34 cellular contexts compared by ENCODE assay signal in the genomic region with DNA sequence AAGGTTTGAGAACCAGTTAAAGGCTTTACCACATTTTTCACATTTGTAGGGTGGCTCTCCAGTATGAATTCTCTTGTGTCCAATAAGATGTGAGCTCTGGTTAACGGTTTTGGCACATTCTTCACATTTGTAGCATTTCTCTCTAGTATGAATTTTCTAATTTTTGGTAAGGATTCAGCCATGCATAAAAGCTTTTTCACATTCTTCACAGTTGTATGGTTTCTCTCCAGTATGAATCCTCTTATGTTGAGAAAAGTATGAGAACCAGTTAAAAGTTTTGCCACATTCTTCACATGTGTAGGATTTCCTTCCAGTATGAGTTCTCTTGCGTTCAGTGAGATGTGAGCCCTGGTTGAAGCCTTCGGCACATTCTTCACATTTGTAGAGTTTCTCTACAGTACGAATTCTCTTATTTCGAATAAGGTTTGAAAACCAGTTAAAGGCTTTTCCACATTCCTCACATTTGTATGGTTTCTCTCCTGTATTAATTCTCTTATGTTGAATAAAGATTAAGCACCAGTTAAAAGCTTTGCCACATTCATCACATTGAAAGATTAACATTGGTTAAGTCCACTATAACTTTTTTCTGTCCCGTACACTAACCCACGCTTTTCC. TPM values are rescaled to one million over a fixed set of nuclear protein-coding genes. Genes with fewer than 3 reads are reported as not detected.
"Had no signal": no experiment of that assay in that cellular context is flagged by ENCODE, and none has a peak within 500 bp of the region (broad histone marks: within the 10 kb centered on the region; RNA-seq: fewer than 3 reads in every experiment).

No MANE protein-coding gene starts in this region.

- H3K9me2 ChIP-seq: SK-N-SH had no signal

- H3K9ac ChIP-seq: SK-N-SH had no signal

- H3K27me3 Mint-ChIP-seq: activated B cell treated with CpG ODN at 0.5 μM for 24 hours; activated CD4-positive, alpha-beta memory T cell treated with anti-CD3 and anti-CD28 coated beads for 36 hours; central memory CD8-positive, alpha-beta T cell had no signal

- H3K27ac ChIP-seq: brain microvascular endothelial cell, cardiac muscle cell, SJSA1, VCaP had no signal

- H3K27ac Mint-ChIP-seq: activated B cell treated with CpG ODN at 0.5 μM for 24 hours; activated CD4-positive, alpha-beta memory T cell treated with anti-CD3 and anti-CD28 coated beads for 36 hours; activated naive CD4-positive, alpha-beta T cell treated with anti-CD3 and anti-CD28 coated beads for 36 hours; activated naive CD4-positive, alpha-beta T cell treated with anti-CD3 and anti-CD28 coated beads, Interleukin-2, amount 50 U/mL, for 72 hours; activated T-helper 1 cell treated with anti-CD3 and anti-CD28 coated beads, Interleukin-12 subunit alpha, Interleukin-12 subunit beta, Interleukin-2, Interleukin-4 antibody, amounts not matched to agents 30 ng/mL and 10 ng/mL and 1 ng/mL, durations not matched to agents 14 hours and 24 hours and 36 hours; T-helper 1 cell treated with Interleukin-12 subunit alpha and Interleukin-12 subunit beta and Interleukin-4 antibody, amounts not matched to agents 30 μg/mL and 1 μg/mL, for 36 hours; T-helper 2 cell treated with Interferon-gamma antibody and Interleukin-4, amounts not matched to agents 5 μg/mL and 100 μg/mL, for 36 hours had no signal

- H3K27me3 ChIP-seq: brain microvascular endothelial cell, cardiac muscle cell, MG63, SJSA1 had no signal

- DNase-seq: activated B cell treated with CpG ODN at 0.5 μM for 24 hours; activated CD4-positive, alpha-beta memory T cell treated with anti-CD3 and anti-CD28 coated beads for 36 hours; activated CD4-positive, alpha-beta T cell treated with anti-CD3 and anti-CD28 coated beads for 4 hours; activated CD4-positive, alpha-beta T cell treated with anti-CD3 and anti-CD28 coated beads, Interleukin-2, amount 50 U/mL, for 1 hour; activated CD4-positive, CD25-positive, alpha-beta regulatory T cell treated with anti-CD3 and anti-CD28 coated beads, Interleukin-2, amount 50 U/mL, for 72 hours; activated CD8-positive, alpha-beta memory T cell treated with anti-CD3 and anti-CD28 coated beads, Interleukin-2, amount 50 U/mL, for 4 hours; activated gamma-delta T cell treated with Interleukin-2 at 50 U/mL for 16 hours; activated naive CD4-positive, alpha-beta T cell treated with anti-CD3 and anti-CD28 coated beads for 36 hours; activated T-cell treated with anti-CD3 and anti-CD28 coated beads for 4 hours; activated T-cell treated with anti-CD3 and anti-CD28 coated beads, Interleukin-2, amount 50 U/mL, for 4 hours; amniotic stem cell; aorta; brain microvascular endothelial cell; MG63; NCI-H1048; NCI-H1436 treated with DMSO at 0.1 percent for 48 hours; NCI-H1694 treated with DMSO at 0.1 percent for 48 hours; NCI-H2029; NCI-H345; NCI-H524 treated with DMSO at 0.1 percent for 48 hours; RPMI8226; SHP77 treated with DMSO at 0.1 percent for 48 hours; SK-N-SH had no signal

- H3K4me1 ChIP-seq: SJSA1 had no signal

- H3K4me1 Mint-ChIP-seq: activated B cell treated with CpG ODN at 0.5 μM for 24 hours; central memory CD8-positive, alpha-beta T cell had no signal

- H3K4me2 ChIP-seq: SK-N-SH had no signal

- H3K4me3 ChIP-seq: cardiac muscle cell, MG63, SJSA1 had no signal

- H3K4me3 Mint-ChIP-seq: activated B cell treated with CpG ODN at 0.5 μM for 24 hours; activated CD4-positive, alpha-beta memory T cell treated with anti-CD3 and anti-CD28 coated beads for 36 hours; activated naive CD4-positive, alpha-beta T cell treated with anti-CD3 and anti-CD28 coated beads for 36 hours; activated T-cell treated with anti-CD3 and anti-CD28 coated beads, Interleukin-2, amount 50 U/mL, for 4 hours; activated T-helper 1 cell treated with anti-CD3 and anti-CD28 coated beads, Interleukin-12 subunit alpha, Interleukin-12 subunit beta, Interleukin-2, Interleukin-4 antibody, amounts not matched to agents 30 ng/mL and 10 ng/mL and 1 ng/mL, durations not matched to agents 14 hours and 24 hours and 36 hours; central memory CD8-positive, alpha-beta T cell; T-helper 1 cell treated with Interleukin-12 subunit alpha and Interleukin-12 subunit beta and Interleukin-4 antibody, amounts not matched to agents 30 μg/mL and 1 μg/mL, for 36 hours; T-helper 2 cell treated with Interferon-gamma antibody and Interleukin-4, amounts not matched to agents 5 μg/mL and 100 μg/mL, for 36 hours had no signal

- H3K36me3 ChIP-seq: brain microvascular endothelial cell, cardiac muscle cell, MG63, SJSA1 had no signal

- ATAC-seq: activated naive CD4-positive, alpha-beta T cell treated with anti-CD3 and anti-CD28 coated beads, Interleukin-2, amount 50 U/mL, for 72 hours; activated T-cell treated with anti-CD3 and anti-CD28 coated beads, Interleukin-2, amount 50 U/mL, for 4 hours; Panc1 had no signal

- H3K9me3 ChIP-seq: SJSA1 had no signal

RNA-seq across cellular contexts. Expression of gene ZNF479, which starts 33.2 kb away (rescaled TPM):
- total RNA-seq: activated B cell treated with CpG ODN at 0.5 μM for 24 hours; activated CD4-positive, alpha-beta memory T cell treated with anti-CD3 and anti-CD28 coated beads for 36 hours; activated naive CD4-positive, alpha-beta T cell treated with anti-CD3 and anti-CD28 coated beads for 36 hours; activated naive CD4-positive, alpha-beta T cell treated with anti-CD3 and anti-CD28 coated beads, Interleukin-2, amount 50 U/mL, for 72 hours; activated T-cell treated with anti-CD3 and anti-CD28 coated beads, Interleukin-2, amount 50 U/mL, for 4 hours; activated T-helper 1 cell treated with anti-CD3 and anti-CD28 coated beads, Interleukin-12 subunit alpha, Interleukin-12 subunit beta, Interleukin-2, Interleukin-4 antibody, amounts not matched to agents 30 ng/mL and 10 ng/mL and 1 ng/mL, durations not matched to agents 14 hours and 24 hours and 36 hours; aorta; cardiac muscle cell; chondrocyte; NCI-H460; SJSA1 had no signal
- polyA plus RNA-seq: aorta, cardiac muscle cell, SK-N-SH had no signal
